Comparison of ENCODE assay signal across 1 cellular context in the genomic region with DNA sequence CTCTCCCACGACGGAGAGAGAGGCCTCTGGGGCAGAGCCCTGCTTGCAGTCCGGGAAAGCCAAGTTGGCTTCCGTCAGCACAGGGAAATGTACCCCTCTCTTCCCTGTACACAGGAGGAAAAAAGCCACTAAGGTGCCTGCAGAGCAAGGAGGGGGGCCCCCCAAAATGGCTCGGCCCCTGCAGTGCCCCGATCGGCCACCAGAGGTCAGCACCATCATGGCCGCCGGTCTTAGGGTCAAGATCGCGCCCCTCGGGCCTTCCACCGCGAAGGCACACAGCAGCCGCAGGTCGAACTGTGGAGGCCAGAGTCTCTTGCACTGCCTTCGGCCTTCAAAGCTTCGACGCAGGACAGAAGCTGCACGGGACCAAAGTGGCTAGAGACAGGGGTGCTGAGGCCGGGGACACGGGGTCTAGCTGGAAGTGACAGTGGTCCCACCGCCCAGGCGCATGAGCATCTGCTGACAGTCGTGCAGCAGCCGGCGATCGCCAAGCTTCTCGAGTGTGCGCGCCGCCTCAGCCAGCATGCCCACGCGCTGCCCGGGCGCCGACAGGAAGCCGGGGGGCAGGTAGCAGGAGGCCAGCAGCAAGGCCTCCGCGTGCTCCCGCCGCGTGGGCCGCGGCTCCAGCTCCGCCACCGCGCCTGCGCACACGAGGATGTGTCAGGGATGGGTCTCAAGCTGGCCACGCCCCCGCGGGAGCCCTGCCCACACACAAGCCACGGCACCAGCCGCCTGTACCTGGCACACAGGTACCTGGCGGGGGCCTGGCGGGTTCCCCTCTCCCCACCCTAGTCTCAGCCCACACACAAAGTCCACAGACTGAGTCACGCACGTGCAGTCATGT.
TF ChIP-seq lines count a peak whose summit lies in the region.

No MANE protein-coding gene starts in this region.

TF ChIP-seq in H1, 55 proteins besides CTCF, POLR2A, EP300 and RAD21 (continued from another document):
- TF ChIP-seq USF2 (IDR thresholded peaks at IDR 0.05; ENCODE audit: low read length) (0 out of 2 replicates have a peak, but pooled peaks have one; percentile 13), TCF12 (IDR thresholded peaks at IDR 0.05; ENCODE audit: low read depth, low read length) (no peak), EZH2 (IDR thresholded peaks at IDR 0.05; ENCODE audit: low read depth, low read length, severe bottlenecking) (no peak), GABPA (IDR thresholded peaks at IDR 0.05; ENCODE audit: borderline replicate concordance, insufficient read depth, low read length) (peak; percentile 64; the same call in 1 of the 2 replicates), NRF1 (IDR thresholded peaks at IDR 0.05; ENCODE audit: low read depth, low read length) (no peak), MAX (IDR thresholded peaks at IDR 0.05) (0 out of 2 replicates have a peak, but pooled peaks have one; percentile 14), TBP (IDR thresholded peaks at IDR 0.05; ENCODE audit: low read depth, low read length) (peak; percentile 25; the same call in 1 of the 2 replicates), ASH2L (IDR thresholded peaks at IDR 0.05; ENCODE audit: low read length) (peak; percentile 8), CHD2 (IDR thresholded peaks at IDR 0.05; ENCODE audit: low read length) (no peak), RBBP5 (IDR thresholded peaks at IDR 0.05; ENCODE audit: borderline replicate concordance, low read depth, low read length) (no peak), EGR1 (IDR thresholded peaks at IDR 0.05; ENCODE audit: borderline replicate concordance, low read depth, low read length) (no peak)
- TF ChIP-seq, protein P1, sequence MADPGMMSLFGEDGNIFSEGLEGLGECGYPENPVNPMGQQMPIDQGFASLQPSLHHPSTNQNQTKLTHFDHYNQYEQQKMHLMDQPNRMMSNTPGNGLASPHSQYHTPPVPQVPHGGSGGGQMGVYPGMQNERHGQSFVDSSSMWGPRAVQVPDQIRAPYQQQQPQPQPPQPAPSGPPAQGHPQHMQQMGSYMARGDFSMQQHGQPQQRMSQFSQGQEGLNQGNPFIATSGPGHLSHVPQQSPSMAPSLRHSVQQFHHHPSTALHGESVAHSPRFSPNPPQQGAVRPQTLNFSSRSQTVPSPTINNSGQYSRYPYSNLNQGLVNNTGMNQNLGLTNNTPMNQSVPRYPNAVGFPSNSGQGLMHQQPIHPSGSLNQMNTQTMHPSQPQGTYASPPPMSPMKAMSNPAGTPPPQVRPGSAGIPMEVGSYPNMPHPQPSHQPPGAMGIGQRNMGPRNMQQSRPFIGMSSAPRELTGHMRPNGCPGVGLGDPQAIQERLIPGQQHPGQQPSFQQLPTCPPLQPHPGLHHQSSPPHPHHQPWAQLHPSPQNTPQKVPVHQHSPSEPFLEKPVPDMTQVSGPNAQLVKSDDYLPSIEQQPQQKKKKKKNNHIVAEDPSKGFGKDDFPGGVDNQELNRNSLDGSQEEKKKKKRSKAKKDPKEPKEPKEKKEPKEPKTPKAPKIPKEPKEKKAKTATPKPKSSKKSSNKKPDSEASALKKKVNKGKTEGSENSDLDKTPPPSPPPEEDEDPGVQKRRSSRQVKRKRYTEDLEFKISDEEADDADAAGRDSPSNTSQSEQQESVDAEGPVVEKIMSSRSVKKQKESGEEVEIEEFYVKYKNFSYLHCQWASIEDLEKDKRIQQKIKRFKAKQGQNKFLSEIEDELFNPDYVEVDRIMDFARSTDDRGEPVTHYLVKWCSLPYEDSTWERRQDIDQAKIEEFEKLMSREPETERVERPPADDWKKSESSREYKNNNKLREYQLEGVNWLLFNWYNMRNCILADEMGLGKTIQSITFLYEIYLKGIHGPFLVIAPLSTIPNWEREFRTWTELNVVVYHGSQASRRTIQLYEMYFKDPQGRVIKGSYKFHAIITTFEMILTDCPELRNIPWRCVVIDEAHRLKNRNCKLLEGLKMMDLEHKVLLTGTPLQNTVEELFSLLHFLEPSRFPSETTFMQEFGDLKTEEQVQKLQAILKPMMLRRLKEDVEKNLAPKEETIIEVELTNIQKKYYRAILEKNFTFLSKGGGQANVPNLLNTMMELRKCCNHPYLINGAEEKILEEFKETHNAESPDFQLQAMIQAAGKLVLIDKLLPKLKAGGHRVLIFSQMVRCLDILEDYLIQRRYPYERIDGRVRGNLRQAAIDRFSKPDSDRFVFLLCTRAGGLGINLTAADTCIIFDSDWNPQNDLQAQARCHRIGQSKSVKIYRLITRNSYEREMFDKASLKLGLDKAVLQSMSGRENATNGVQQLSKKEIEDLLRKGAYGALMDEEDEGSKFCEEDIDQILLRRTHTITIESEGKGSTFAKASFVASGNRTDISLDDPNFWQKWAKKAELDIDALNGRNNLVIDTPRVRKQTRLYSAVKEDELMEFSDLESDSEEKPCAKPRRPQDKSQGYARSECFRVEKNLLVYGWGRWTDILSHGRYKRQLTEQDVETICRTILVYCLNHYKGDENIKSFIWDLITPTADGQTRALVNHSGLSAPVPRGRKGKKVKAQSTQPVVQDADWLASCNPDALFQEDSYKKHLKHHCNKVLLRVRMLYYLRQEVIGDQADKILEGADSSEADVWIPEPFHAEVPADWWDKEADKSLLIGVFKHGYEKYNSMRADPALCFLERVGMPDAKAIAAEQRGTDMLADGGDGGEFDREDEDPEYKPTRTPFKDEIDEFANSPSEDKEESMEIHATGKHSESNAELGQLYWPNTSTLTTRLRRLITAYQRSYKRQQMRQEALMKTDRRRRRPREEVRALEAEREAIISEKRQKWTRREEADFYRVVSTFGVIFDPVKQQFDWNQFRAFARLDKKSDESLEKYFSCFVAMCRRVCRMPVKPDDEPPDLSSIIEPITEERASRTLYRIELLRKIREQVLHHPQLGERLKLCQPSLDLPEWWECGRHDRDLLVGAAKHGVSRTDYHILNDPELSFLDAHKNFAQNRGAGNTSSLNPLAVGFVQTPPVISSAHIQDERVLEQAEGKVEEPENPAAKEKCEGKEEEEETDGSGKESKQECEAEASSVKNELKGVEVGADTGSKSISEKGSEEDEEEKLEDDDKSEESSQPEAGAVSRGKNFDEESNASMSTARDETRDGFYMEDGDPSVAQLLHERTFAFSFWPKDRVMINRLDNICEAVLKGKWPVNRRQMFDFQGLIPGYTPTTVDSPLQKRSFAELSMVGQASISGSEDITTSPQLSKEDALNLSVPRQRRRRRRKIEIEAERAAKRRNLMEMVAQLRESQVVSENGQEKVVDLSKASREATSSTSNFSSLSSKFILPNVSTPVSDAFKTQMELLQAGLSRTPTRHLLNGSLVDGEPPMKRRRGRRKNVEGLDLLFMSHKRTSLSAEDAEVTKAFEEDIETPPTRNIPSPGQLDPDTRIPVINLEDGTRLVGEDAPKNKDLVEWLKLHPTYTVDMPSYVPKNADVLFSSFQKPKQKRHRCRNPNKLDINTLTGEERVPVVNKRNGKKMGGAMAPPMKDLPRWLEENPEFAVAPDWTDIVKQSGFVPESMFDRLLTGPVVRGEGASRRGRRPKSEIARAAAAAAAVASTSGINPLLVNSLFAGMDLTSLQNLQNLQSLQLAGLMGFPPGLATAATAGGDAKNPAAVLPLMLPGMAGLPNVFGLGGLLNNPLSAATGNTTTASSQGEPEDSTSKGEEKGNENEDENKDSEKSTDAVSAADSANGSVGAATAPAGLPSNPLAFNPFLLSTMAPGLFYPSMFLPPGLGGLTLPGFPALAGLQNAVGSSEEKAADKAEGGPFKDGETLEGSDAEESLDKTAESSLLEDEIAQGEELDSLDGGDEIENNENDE (IDR thresholded peaks at IDR 0.05; ENCODE audit: insufficient replicate concordance, low read length): no peak
- TF ChIP-seq, protein P2, sequence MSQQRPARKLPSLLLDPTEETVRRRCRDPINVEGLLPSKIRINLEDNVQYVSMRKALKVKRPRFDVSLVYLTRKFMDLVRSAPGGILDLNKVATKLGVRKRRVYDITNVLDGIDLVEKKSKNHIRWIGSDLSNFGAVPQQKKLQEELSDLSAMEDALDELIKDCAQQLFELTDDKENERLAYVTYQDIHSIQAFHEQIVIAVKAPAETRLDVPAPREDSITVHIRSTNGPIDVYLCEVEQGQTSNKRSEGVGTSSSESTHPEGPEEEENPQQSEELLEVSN (IDR thresholded peaks at IDR 0.05): peak; percentile 45; the same call in 1 of the 2 replicates
